ENCODE assay signal across 26 cellular contexts in the genomic region with DNA sequence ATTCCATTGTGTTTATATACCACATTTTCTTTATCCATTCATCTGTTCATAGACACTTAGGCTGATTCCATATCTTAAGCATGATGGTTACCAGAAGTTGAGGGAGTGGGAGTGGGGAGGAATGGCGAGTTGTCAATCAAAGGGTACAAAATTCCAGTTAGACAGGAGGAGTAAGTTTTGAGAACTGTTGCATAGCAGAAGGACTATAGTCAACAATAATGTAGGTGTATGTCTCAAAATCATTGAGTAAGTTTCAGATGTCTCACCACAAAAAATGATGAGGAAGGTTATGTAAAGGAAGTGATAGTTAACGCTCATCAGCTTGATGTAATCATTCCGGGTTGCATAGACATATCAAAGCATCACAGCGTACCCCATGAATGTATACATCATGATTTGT.
"Had no signal": no experiment of that assay in that cellular context is flagged by ENCODE, and none has a peak within 500 bp of the region (broad histone marks: within the 10 kb centered on the region; RNA-seq: fewer than 3 reads in every experiment).

No MANE protein-coding gene starts in this region.

- ATAC-seq: foreskin keratinocyte; heart left ventricle; naive thymus-derived CD4-positive, alpha-beta T cell; psoas muscle; stimulated activated naive B cell treated with anti-CD40 and anti-IgM and Interleukin-4, amounts not matched to agents 10 μg/mL and 1 μg/mL and 100 μg/mL, for 72 hours had no signal

- H3K27ac Mint-ChIP-seq: activated CD4-positive, alpha-beta T cell treated with anti-CD3 and anti-CD28 coated beads, Interleukin-2, amount 10 ng/mL, durations not matched to agents 7 days and 5 days; activated naive CD4-positive, alpha-beta T cell treated with anti-CD3 and anti-CD28 coated beads, Interleukin-2, amount 50 U/mL, for 24 hours; activated T-cell treated with anti-CD3 and anti-CD28 coated beads, Interleukin-2, amount 50 U/mL, for 24 hours; stimulated activated naive B cell treated with anti-CD40 and anti-IgM and Interleukin-4, amounts not matched to agents 10 μg/mL and 1 μg/mL and 100 μg/mL, for 72 hours had no signal

- DNase-seq: activated CD4-positive, alpha-beta T cell treated with anti-CD3 and anti-CD28 coated beads, Interleukin-2, amount 10 ng/mL, durations not matched to agents 7 days and 5 days; activated CD4-positive, CD25-positive, alpha-beta regulatory T cell; activated CD8-positive, alpha-beta memory T cell treated with anti-CD3 and anti-CD28 coated beads for 24 hours; activated CD8-positive, alpha-beta memory T cell treated with anti-CD3 and anti-CD28 coated beads, Interleukin-2, amount 50 U/mL, for 4 hours; activated gamma-delta T cell treated with Interleukin-2 at 50 U/mL for 16 hours; activated T-cell treated with anti-CD3 and anti-CD28 coated beads, Interleukin-2, amount 50 U/mL, for 24 hours; endodermal cell; foreskin keratinocyte; heart left ventricle; midbrain; naive thymus-derived CD4-positive, alpha-beta T cell; nucleus accumbens; pancreas; psoas muscle; sigmoid colon; stimulated activated CD4-positive, alpha-beta T cell treated with anti-CD3 and anti-CD28 coated beads, Interleukin-1b, Interleukin-23, amount 100 ng/mL, for 48 hours; stimulated activated CD4-positive, alpha-beta T cell treated with anti-CD3 and anti-CD28 coated beads, Interleukin-4, amount 100 ng/mL, for 4 hours; stimulated activated CD8-positive, alpha-beta memory T cell treated with anti-CD3 and anti-CD28 coated beads, Interleukin-4, amount 100 ng/mL, for 48 hours; stimulated activated naive B cell treated with anti-CD40 and anti-IgM and Interleukin-4, amounts not matched to agents 10 μg/mL and 1 μg/mL and 100 μg/mL, for 72 hours; stomach; T-helper 1 cell; thyroid gland had no signal

- H3K4me3 Mint-ChIP-seq: activated CD4-positive, alpha-beta T cell treated with anti-CD3 and anti-CD28 coated beads, Interleukin-2, amount 10 ng/mL, durations not matched to agents 7 days and 5 days; activated naive CD4-positive, alpha-beta T cell treated with anti-CD3 and anti-CD28 coated beads, Interleukin-2, amount 50 U/mL, for 24 hours; activated T-cell treated with anti-CD3 and anti-CD28 coated beads, Interleukin-2, amount 50 U/mL, for 24 hours; central memory CD8-positive, alpha-beta T cell; endodermal cell; stimulated activated naive B cell treated with anti-CD40 and anti-IgM and Interleukin-4, amounts not matched to agents 10 μg/mL and 1 μg/mL and 100 μg/mL, for 72 hours; T-helper 2 cell treated with Interferon-gamma antibody and Interleukin-4, amounts not matched to agents 5 μg/mL and 100 μg/mL, for 36 hours had no signal

- H3K36me3 Mint-ChIP-seq: activated naive CD4-positive, alpha-beta T cell treated with anti-CD3 and anti-CD28 coated beads, Interleukin-2, amount 50 U/mL, for 24 hours had no signal

- H3K27me3 Mint-ChIP-seq: activated CD4-positive, alpha-beta T cell treated with anti-CD3 and anti-CD28 coated beads, Interleukin-2, amount 10 ng/mL, durations not matched to agents 7 days and 5 days; activated naive CD4-positive, alpha-beta T cell treated with anti-CD3 and anti-CD28 coated beads, Interleukin-2, amount 50 U/mL, for 24 hours; activated T-cell treated with anti-CD3 and anti-CD28 coated beads, Interleukin-2, amount 50 U/mL, for 24 hours; central memory CD8-positive, alpha-beta T cell; dendritic cell treated with granulocyte-macrophage colony-stimulating factor and Interleukin-4, amounts not matched to agents 40 ng/mL and 50 ng/mL, for 4 days; naive thymus-derived CD4-positive, alpha-beta T cell; stimulated activated naive B cell treated with anti-CD40 and anti-IgM and Interleukin-4, amounts not matched to agents 10 μg/mL and 1 μg/mL and 100 μg/mL, for 72 hours had no signal

- H3K9me3 Mint-ChIP-seq: activated naive CD4-positive, alpha-beta T cell treated with anti-CD3 and anti-CD28 coated beads, Interleukin-2, amount 50 U/mL, for 24 hours; activated T-cell treated with anti-CD3 and anti-CD28 coated beads, Interleukin-2, amount 50 U/mL, for 24 hours; central memory CD8-positive, alpha-beta T cell; dendritic cell treated with granulocyte-macrophage colony-stimulating factor and Interleukin-4, amounts not matched to agents 40 ng/mL and 50 ng/mL, for 4 days; endodermal cell; stimulated activated naive B cell treated with anti-CD40 and anti-IgM and Interleukin-4, amounts not matched to agents 10 μg/mL and 1 μg/mL and 100 μg/mL, for 72 hours; T-helper 2 cell treated with Interferon-gamma antibody and Interleukin-4, amounts not matched to agents 5 μg/mL and 100 μg/mL, for 36 hours had no signal
